9 cellular contexts compared by ENCODE assay signal in genomic region chr4:36242629-36243354, GRCh38. TPM values are rescaled to one million over a fixed set of nuclear protein-coding genes. Genes with fewer than 3 reads are reported as not detected.
A peak's percentile ranks its signal among the peaks of the same experiment; 100 is the strongest.
DNase-seq lines count a peak whose midpoint lies in the region; ATAC-seq and TF ChIP-seq lines count a peak whose summit lies in the region.
"Had no signal": no experiment of that assay in that cellular context is flagged by ENCODE, and none has a peak within 500 bp of the region (broad histone marks: within the 10 kb centered on the region; RNA-seq: fewer than 3 reads in every experiment).

No MANE protein-coding gene starts in this region.

- peaks cover 38% of the 10 kb centered on the region for H3K36me3 Mint-ChIP-seq in activated CD4-positive, alpha-beta T cell treated with anti-CD3 and anti-CD28 coated beads for 36 hours (ENCODE audit: low read depth)
- H3K36me3 Mint-ChIP-seq in activated naive CD8-positive, alpha-beta T cell treated with anti-CD3 and anti-CD28 coated beads, Interleukin-2, amount 10 ng/mL, durations not matched to agents 7 days and 5 days, result peaks cover 33% of the 10 kb centered on the region

- H3K9me3 Mint-ChIP-seq in activated CD4-positive, alpha-beta T cell treated with anti-CD3 and anti-CD28 coated beads for 36 hours (ENCODE audit: low read depth), result peaks cover 7% of the 10 kb centered on the region
- peaks cover 2% of the 10 kb centered on the region for H3K9me3 Mint-ChIP-seq in activated naive CD8-positive, alpha-beta T cell treated with anti-CD3 and anti-CD28 coated beads, Interleukin-2, amount 10 ng/mL, durations not matched to agents 7 days and 5 days

- H3K9me3 ChIP-seq in suprapubic skin, result no peaks in the 10 kb centered on the region

- no peak for TF ChIP-seq EP300 in suprapubic skin (IDR thresholded peaks at IDR 0.05)

- no peaks in the 10 kb centered on the region for H3K27me3 ChIP-seq in layer of hippocampus (ENCODE audit: control insufficient read depth, insufficient read depth, low read length)
- no peaks in the 10 kb centered on the region for H3K27me3 ChIP-seq in suprapubic skin

- POLR2A ChIA-PET in activated CD4-positive, alpha-beta T cell treated with anti-CD3 and anti-CD28 coated beads for 36 hours (lab: Charles Lee), result interaction anchor here (0.7 to 2.3 kb wide), 7 partner anchors 17 to 267 kb away, joined by 3 to 8 read pairs (median 4); partner anchors contain the start of gene DTHD1
- POLR2A ChIA-PET in activated naive CD8-positive, alpha-beta T cell treated with anti-CD3 and anti-CD28 coated beads, Interleukin-2, amount 10 ng/mL, durations not matched to agents 7 days and 5 days (lab: Charles Lee), result interaction anchor here (0.6 to 4.3 kb wide), 6 partner anchors 12 to 309 kb away, joined by 3 to 47 read pairs (median 6); no protein-coding TSS in a partner anchor

- WGBS in suprapubic skin, result 32% methylated on average over 7 of the region's 7 CpGs

- intact Hi-C loops in activated CD4-positive, alpha-beta T cell treated with anti-CD3 and anti-CD28 coated beads for 36 hours (cut with DNase I, micrococcal nuclease), result loop anchor here (5.0 kb wide), 4 partner anchors 35 to 160 kb away; no protein-coding TSS in a partner anchor

- CTCF ChIA-PET in activated CD4-positive, alpha-beta T cell treated with anti-CD3 and anti-CD28 coated beads for 36 hours (lab: Charles Lee), result interaction anchor here (1.0 to 2.3 kb wide), 12 partner anchors 10 to 152 kb away, joined by 3 to 10 read pairs (median 4); partner anchors contain the start of gene DTHD1

- no peaks in the 10 kb centered on the region for H3K36me3 ChIP-seq in suprapubic skin

- H3K4me3 ChIP-seq in suprapubic skin, result peak overlapping the region; percentile 87

- H3K27ac Mint-ChIP-seq in activated CD4-positive, alpha-beta T cell treated with anti-CD3 and anti-CD28 coated beads for 36 hours, result peak overlapping the region; percentile 86
- H3K27ac Mint-ChIP-seq in activated naive CD8-positive, alpha-beta T cell treated with anti-CD3 and anti-CD28 coated beads, Interleukin-2, amount 10 ng/mL, durations not matched to agents 7 days and 5 days, result peak overlapping the region; percentile 70

- ATAC-seq in activated CD4-positive, alpha-beta T cell treated with anti-CD3 and anti-CD28 coated beads for 36 hours, result no peak
- ATAC-seq in activated naive CD8-positive, alpha-beta T cell treated with anti-CD3 and anti-CD28 coated beads, Interleukin-2, amount 10 ng/mL, durations not matched to agents 7 days and 5 days (ENCODE audit: low read depth), result no peak

- no peak for TF ChIP-seq CTCF in suprapubic skin (IDR thresholded peaks at IDR 0.05)

- no peaks in the 10 kb centered on the region for H3K27me3 Mint-ChIP-seq in activated CD4-positive, alpha-beta T cell treated with anti-CD3 and anti-CD28 coated beads for 36 hours
- H3K27me3 Mint-ChIP-seq in activated naive CD8-positive, alpha-beta T cell treated with anti-CD3 and anti-CD28 coated beads, Interleukin-2, amount 10 ng/mL, durations not matched to agents 7 days and 5 days, result peaks cover 3% of the 10 kb centered on the region

- peaks cover 49% of the 10 kb centered on the region for H3K4me1 Mint-ChIP-seq in activated CD4-positive, alpha-beta T cell treated with anti-CD3 and anti-CD28 coated beads for 36 hours
- peaks cover 34% of the 10 kb centered on the region for H3K4me1 Mint-ChIP-seq in activated naive CD8-positive, alpha-beta T cell treated with anti-CD3 and anti-CD28 coated beads, Interleukin-2, amount 10 ng/mL, durations not matched to agents 7 days and 5 days

- DNase-seq in activated CD4-positive, alpha-beta T cell treated with anti-CD3 and anti-CD28 coated beads for 36 hours, result peak; percentile 37
- DNase-seq in activated CD4-positive, alpha-beta T cell treated with anti-CD3 and anti-CD28 coated beads, Interleukin-2, amount 50 U/mL, for 4 hours, result no peak
- DNase-seq in activated naive CD8-positive, alpha-beta T cell treated with anti-CD3 and anti-CD28 coated beads, Interleukin-2, amount 10 ng/mL, durations not matched to agents 7 days and 5 days, result no peak
- no peak for DNase-seq in suprapubic skin (ENCODE audit: low spot score in 2 of 2)
- DNase-seq in DMS153 (lab: John Stamatoyannopoulos, UW), result no peak
- no peak for DNase-seq in iPS-NIHi7 (ENCODE audit: extremely low spot score)
- no peak for DNase-seq in ecto neural progenitor cell (ENCODE audit: low spot score)
- DNase-seq: islet precursor cell had no signal

- H3K27ac ChIP-seq in layer of hippocampus (ENCODE audit: low read depth, low read length), result peak overlapping the region; percentile 94
- no peak overlapping the region for H3K27ac ChIP-seq in suprapubic skin

- peak overlapping the region; percentile 87 for H3K4me3 Mint-ChIP-seq in activated CD4-positive, alpha-beta T cell treated with anti-CD3 and anti-CD28 coated beads for 36 hours
- H3K4me3 Mint-ChIP-seq in activated naive CD8-positive, alpha-beta T cell treated with anti-CD3 and anti-CD28 coated beads, Interleukin-2, amount 10 ng/mL, durations not matched to agents 7 days and 5 days, result peak overlapping the region; percentile 80

- peaks cover 20% of the 10 kb centered on the region for H3K4me1 ChIP-seq in suprapubic skin

- TF ChIP-seq POLR2A in suprapubic skin (IDR thresholded peaks at IDR 0.05), result no peak

RNA-seq across cellular contexts. Expression of gene ARAP2, which starts 1.5 kb away (rescaled TPM):
- 10 to 100 TPM; 40.0 to 42.5 TPM for total RNA-seq in activated CD4-positive, alpha-beta T cell treated with anti-CD3 and anti-CD28 coated beads for 36 hours
- 10 to 100 TPM; 63.7 to 70.3 TPM for total RNA-seq in activated naive CD8-positive, alpha-beta T cell treated with anti-CD3 and anti-CD28 coated beads, Interleukin-2, amount 10 ng/mL, durations not matched to agents 7 days and 5 days
- 100 to 1,000 TPM in 3 of 4 donors, 10 to 100 TPM in 1; 88.2 to 203 (median 117) TPM for total RNA-seq in suprapubic skin

RNA-seq across cellular contexts. Expression of gene DTHD1, which starts 38.6 kb away (rescaled TPM):
- under 1 TPM; 0.73 to 0.76 TPM for total RNA-seq in activated CD4-positive, alpha-beta T cell treated with anti-CD3 and anti-CD28 coated beads for 36 hours
- 1 to 10 TPM; 4.7 to 5.4 TPM for total RNA-seq in activated naive CD8-positive, alpha-beta T cell treated with anti-CD3 and anti-CD28 coated beads, Interleukin-2, amount 10 ng/mL, durations not matched to agents 7 days and 5 days
- total RNA-seq in suprapubic skin, result under 1 TPM in 2 of 4 donors, not detected in 2; 0.21 to 0.32 TPM
